32 cellular contexts compared by ENCODE assay signal in the genomic region with DNA sequence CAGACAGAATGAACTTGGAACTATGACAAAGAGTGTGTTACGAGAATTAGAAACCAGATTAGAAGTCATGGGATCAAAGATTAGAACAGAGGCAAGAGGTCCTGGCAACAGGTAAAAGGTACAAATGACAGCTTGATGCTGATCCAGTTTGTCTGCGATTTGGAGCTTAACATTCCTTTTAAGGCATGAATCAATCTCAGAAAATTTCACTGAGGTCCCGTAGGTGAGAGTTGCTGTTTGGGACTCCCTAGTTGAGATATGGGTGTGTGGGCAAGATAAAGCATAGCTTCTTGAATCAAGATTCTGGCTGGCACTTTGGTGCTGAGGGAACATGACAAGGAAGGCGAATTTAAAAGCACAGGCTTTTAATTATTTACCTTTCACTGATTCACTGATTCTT.
"Had no signal": no experiment of that assay in that cellular context is flagged by ENCODE, and none has a peak within 500 bp of the region (broad histone marks: within the 10 kb centered on the region; RNA-seq: fewer than 3 reads in every experiment).

No MANE protein-coding gene starts in this region.

- H3K27ac Mint-ChIP-seq: natural killer cell; nephron progenitor cell; neural progenitor cell; stimulated activated naive B cell treated with anti-CD40 and anti-IgM and Interleukin-4, amounts not matched to agents 10 μg/mL and 1 μg/mL and 100 μg/mL, for 72 hours had no signal

- DNase-seq: heart right ventricle; islet precursor cell; kidney glomerular epithelial cell; left cardiac atrium; left ventricle myocardium superior; lower lobe of right lung; mammary epithelial cell; mesenchymal stem cell; naive B cell; natural killer cell; nephron progenitor cell; occipital lobe; psoas muscle; right lobe of liver; stimulated activated CD4-positive, alpha-beta T cell treated with anti-CD3 and anti-CD28 coated beads, Interleukin-12 subunit alpha, Interleukin-12 subunit beta, amount 100 ng/mL, for 4 hours; stimulated activated CD4-positive, alpha-beta T cell treated with anti-CD3 and anti-CD28 coated beads, Interleukin-15, amount 100 ng/mL, for 24 hours; stimulated activated CD4-positive, alpha-beta T cell treated with anti-CD3 and anti-CD28 coated beads, Interleukin-2, amount 100 ng/mL, for 24 hours; stimulated activated CD4-positive, alpha-beta T cell treated with anti-CD3 and anti-CD28 coated beads, Interleukin-4, amount 100 ng/mL, for 1 hour; stimulated activated naive B cell treated with anti-CD40 and anti-IgM and Interleukin-4, amounts not matched to agents 10 μg/mL and 1 μg/mL and 100 μg/mL, for 72 hours; stimulated activated naive CD8-positive, alpha-beta T cell treated with anti-CD3 and anti-CD28 coated beads, Interleukin-15, Interleukin-2, amounts not matched to agents 100 U/mL and 50 U/mL, for 24 hours; stomach; testis; thyroid gland; transverse colon; upper lobe of right lung had no signal

- ATAC-seq: heart right ventricle; left cardiac atrium; left lobe of liver; left ventricle myocardium superior; lower lobe of right lung; natural killer cell; psoas muscle; stimulated activated naive B cell treated with anti-CD40 and anti-IgM and Interleukin-4, amounts not matched to agents 10 μg/mL and 1 μg/mL and 100 μg/mL, for 72 hours; stimulated activated naive CD8-positive, alpha-beta T cell treated with anti-CD3 and anti-CD28 coated beads, Interleukin-15, Interleukin-2, amounts not matched to agents 100 U/mL and 50 U/mL, for 24 hours; upper lobe of right lung had no signal

- H3K27me3 ChIP-seq: hepatocyte, neural progenitor cell, neutrophil, right atrium auricular region, testis, transverse colon, upper lobe of right lung had no signal

- H3K36me3 ChIP-seq: heart right ventricle, lower lobe of right lung, neural progenitor cell, neutrophil, right atrium auricular region, right lobe of liver, stomach, thyroid gland, transverse colon, upper lobe of right lung had no signal

- H3K4me3 Mint-ChIP-seq: naive B cell; natural killer cell; nephron progenitor cell; neural progenitor cell; stimulated activated naive B cell treated with anti-CD40 and anti-IgM and Interleukin-4, amounts not matched to agents 10 μg/mL and 1 μg/mL and 100 μg/mL, for 72 hours had no signal

- FAIRE-seq: urothelium cell line had no signal

- H3K9ac ChIP-seq: neural progenitor cell, parathyroid adenoma had no signal

- H3K4me1 Mint-ChIP-seq: naive B cell; natural killer cell; neural progenitor cell; stimulated activated naive B cell treated with anti-CD40 and anti-IgM and Interleukin-4, amounts not matched to agents 10 μg/mL and 1 μg/mL and 100 μg/mL, for 72 hours had no signal

- H3K4me3 ChIP-seq: heart right ventricle, hepatocyte, lower lobe of right lung, neural progenitor cell, psoas muscle, right atrium auricular region, right lobe of liver, stomach, testis, thyroid gland, transverse colon, upper lobe of right lung had no signal

- H3K9me3 Mint-ChIP-seq: natural killer cell; stimulated activated naive B cell treated with anti-CD40 and anti-IgM and Interleukin-4, amounts not matched to agents 10 μg/mL and 1 μg/mL and 100 μg/mL, for 72 hours had no signal

- H3K4me1 ChIP-seq: heart right ventricle, lower lobe of right lung, neural progenitor cell, parathyroid adenoma, psoas muscle, right atrium auricular region, stomach, testis, thyroid gland, transverse colon, upper lobe of right lung had no signal

- H3K36me3 Mint-ChIP-seq: naive B cell; natural killer cell; neural progenitor cell; stimulated activated naive B cell treated with anti-CD40 and anti-IgM and Interleukin-4, amounts not matched to agents 10 μg/mL and 1 μg/mL and 100 μg/mL, for 72 hours had no signal

- H3K9me3 ChIP-seq: heart right ventricle, lower lobe of right lung, neutrophil, psoas muscle, right atrium auricular region, right lobe of liver, stomach, testis, thyroid gland, transverse colon, upper lobe of right lung had no signal

- H3K27ac ChIP-seq: heart right ventricle, hepatocyte, lower lobe of right lung, neural progenitor cell, neutrophil, parathyroid adenoma, psoas muscle, right atrium auricular region, stomach, testis, thyroid gland, transverse colon, upper lobe of right lung had no signal
